ENCODE assay signal across 19 cellular contexts in the genomic region with DNA sequence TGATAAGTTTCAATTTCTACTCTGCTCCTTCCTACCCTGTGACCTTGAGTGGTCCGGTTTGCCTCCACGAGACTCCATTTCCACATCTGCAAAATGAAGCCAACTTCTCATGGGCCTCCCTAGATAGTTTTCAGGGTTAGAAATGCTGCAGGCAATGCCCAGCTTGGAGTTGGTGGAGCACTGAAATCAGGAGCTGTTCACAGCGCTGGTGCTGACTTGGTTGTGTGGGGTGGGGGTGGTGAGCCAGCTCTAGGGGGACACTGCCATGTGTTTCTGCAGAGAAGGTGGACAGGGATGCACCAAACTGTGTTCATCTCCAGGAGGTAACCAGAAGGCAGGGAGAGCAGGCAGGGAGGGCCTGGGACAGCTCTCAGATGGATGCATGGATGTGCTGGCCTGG.
"Had no signal": no experiment of that assay in that cellular context is flagged by ENCODE, and none has a peak within 500 bp of the region (broad histone marks: within the 10 kb centered on the region; RNA-seq: fewer than 3 reads in every experiment).

No MANE protein-coding gene starts in this region.

- DNase-seq: activated CD4-positive, alpha-beta T cell treated with anti-CD3 and anti-CD28 coated beads, Interleukin-2, amount 10 ng/mL, durations not matched to agents 7 days and 5 days; activated CD4-positive, CD25-positive, alpha-beta regulatory T cell; activated CD8-positive, alpha-beta memory T cell treated with anti-CD3 and anti-CD28 coated beads for 24 hours; activated T-cell treated with anti-CD3 and anti-CD28 coated beads for 4 hours; amygdala; brain microvascular endothelial cell; effector memory CD4-positive, alpha-beta T cell; hippocampal formation; lower lobe of right lung; naive thymus-derived CD4-positive, alpha-beta T cell; occipital lobe; psoas muscle; stimulated activated CD4-positive, alpha-beta T cell treated with anti-CD3 and anti-CD28 coated beads, Interleukin-4, amount 100 ng/mL, for 1 hour; stimulated activated CD8-positive, alpha-beta memory T cell treated with anti-CD3 and anti-CD28 coated beads, Interleukin-4, amount 100 ng/mL, for 48 hours; stimulated activated naive CD8-positive, alpha-beta T cell treated with anti-CD3 and anti-CD28 coated beads, Interleukin-15, Interleukin-2, amounts not matched to agents 100 U/mL and 50 U/mL, for 24 hours had no signal

- H3K4me3 Mint-ChIP-seq: activated CD4-positive, alpha-beta T cell treated with anti-CD3 and anti-CD28 coated beads, Interleukin-2, amount 10 ng/mL, durations not matched to agents 7 days and 5 days; activated naive CD8-positive, alpha-beta T cell; naive thymus-derived CD4-positive, alpha-beta T cell; T-helper 1 cell treated with Interleukin-12 subunit alpha and Interleukin-12 subunit beta and Interleukin-4 antibody, amounts not matched to agents 30 μg/mL and 1 μg/mL, for 36 hours had no signal

- H3K9me3 ChIP-seq: gastroesophageal sphincter, lower lobe of right lung, psoas muscle had no signal

- H3K27me3 Mint-ChIP-seq: activated CD4-positive, alpha-beta T cell treated with anti-CD3 and anti-CD28 coated beads, Interleukin-2, amount 10 ng/mL, durations not matched to agents 7 days and 5 days; activated naive CD8-positive, alpha-beta T cell had no signal

- H3K27ac ChIP-seq: brain microvascular endothelial cell, epithelial cell of prostate, gastroesophageal sphincter, lower lobe of right lung, psoas muscle had no signal

- H3K36me3 ChIP-seq: brain microvascular endothelial cell, lower lobe of right lung had no signal

- H3K27me3 ChIP-seq: brain microvascular endothelial cell, gastroesophageal sphincter had no signal

- ATAC-seq: gastroesophageal sphincter; lower lobe of right lung; naive thymus-derived CD4-positive, alpha-beta T cell; psoas muscle; stimulated activated naive CD8-positive, alpha-beta T cell treated with anti-CD3 and anti-CD28 coated beads, Interleukin-15, Interleukin-2, amounts not matched to agents 100 U/mL and 50 U/mL, for 24 hours had no signal

- H3K4me1 ChIP-seq: gastroesophageal sphincter, psoas muscle had no signal

- H3K27ac Mint-ChIP-seq: activated CD4-positive, alpha-beta T cell treated with anti-CD3 and anti-CD28 coated beads, Interleukin-2, amount 10 ng/mL, durations not matched to agents 7 days and 5 days; activated naive CD8-positive, alpha-beta T cell; naive thymus-derived CD4-positive, alpha-beta T cell; T-helper 1 cell treated with Interleukin-12 subunit alpha and Interleukin-12 subunit beta and Interleukin-4 antibody, amounts not matched to agents 30 μg/mL and 1 μg/mL, for 36 hours had no signal

- H3K36me3 Mint-ChIP-seq: activated naive CD8-positive, alpha-beta T cell had no signal

- H3K9me3 Mint-ChIP-seq: activated CD4-positive, alpha-beta T cell treated with anti-CD3 and anti-CD28 coated beads, Interleukin-2, amount 10 ng/mL, durations not matched to agents 7 days and 5 days; naive thymus-derived CD4-positive, alpha-beta T cell; T-helper 1 cell treated with Interleukin-12 subunit alpha and Interleukin-12 subunit beta and Interleukin-4 antibody, amounts not matched to agents 30 μg/mL and 1 μg/mL, for 36 hours had no signal

- H3K4me3 ChIP-seq: gastroesophageal sphincter, lower lobe of right lung, psoas muscle had no signal
